20 cellular contexts compared by ENCODE assay signal in genomic region chr6:97765480-97765879, GRCh38.
DNase-seq lines count a peak whose midpoint lies in the region; ATAC-seq and TF ChIP-seq lines count a peak whose summit lies in the region.
"Had no signal": no experiment of that assay in that cellular context is flagged by ENCODE, and none has a peak within 500 bp of the region (broad histone marks: within the 10 kb centered on the region; RNA-seq: fewer than 3 reads in every experiment).

No MANE protein-coding gene starts in this region.

- 56% methylated on average over 1 of the region's 1 CpG for WGBS in esophagus muscularis mucosa

- H3K36me3 ChIP-seq in esophagus muscularis mucosa, result no peaks in the 10 kb centered on the region
- H3K36me3 ChIP-seq: colonic mucosa, vagina had no signal

- H3K9me3 ChIP-seq in esophagus muscularis mucosa, result no peaks in the 10 kb centered on the region
- H3K9me3 ChIP-seq: colonic mucosa, vagina had no signal

- TF ChIP-seq EP300 in esophagus muscularis mucosa (IDR thresholded peaks at IDR 0.05), result no peak

- no peaks in the 10 kb centered on the region for H3K4me1 ChIP-seq in esophagus muscularis mucosa
- H3K4me1 ChIP-seq: colonic mucosa, vagina had no signal

- DNase-seq in AG20443 (ENCODE audit: low spot score) (peak; percentile 45), NCI-H226 (peak; percentile 10), choroid plexus epithelial cell (ENCODE audit: low read depth) (peak; percentile 50), kidney glomerular epithelial cell (lab: John Stamatoyannopoulos, UW) (peak; percentile 21), NCI-H446 treated with DMSO at 0.1 percent for 48 hours (lab: John Stamatoyannopoulos, UW) (no peak), esophagus muscularis mucosa (ENCODE audit: extremely low spot score) (no peak), DMS79 (lab: John Stamatoyannopoulos, UW) (no peak)
- DNase-seq: activated CD4-positive, alpha-beta T cell treated with anti-CD3 and anti-CD28 coated beads, Interleukin-2, amount 50 U/mL, for 1 hour; activated gamma-delta T cell treated with Interleukin-2 at 50 U/mL for 16 hours; colonic mucosa; left cardiac atrium; mesendoderm; NCI-H1092 treated with DMSO at 0.1 percent for 48 hours; NCI-H2081 treated with DMSO at 0.1 percent for 48 hours; NCI-H524 treated with DMSO at 0.1 percent for 48 hours; Right ventricle myocardium superior; substantia nigra; T-helper 1 cell had no signal

- H3K27me3 ChIP-seq in esophagus muscularis mucosa, result no peaks in the 10 kb centered on the region
- H3K27me3 ChIP-seq: colonic mucosa, vagina had no signal

- H3K27ac ChIP-seq in esophagus muscularis mucosa (replicated peaks in 1 of 4), result no peak overlapping the region
- H3K27ac ChIP-seq: colonic mucosa, vagina had no signal

- TF ChIP-seq CTCF in choroid plexus epithelial cell (conservative IDR thresholded peaks at IDR 0.05; ENCODE audit: low read depth, low read length), result no peak
- no peak for TF ChIP-seq CTCF in esophagus muscularis mucosa (IDR thresholded peaks at IDR 0.05)

- intact Hi-C loops in esophagus muscularis mucosa (cut with DNase I), result no loop called here

- TF ChIP-seq POLR2A in esophagus muscularis mucosa (IDR thresholded peaks at IDR 0.05; ENCODE audit: low read depth), result no peak

- no peak for ATAC-seq in HG03571 (IDR thresholded peaks at IDR 0.05; ENCODE audit: unreplicated experiment)

- H3K4me3 ChIP-seq in choroid plexus epithelial cell (ENCODE audit: low read depth, low read length) (no peak overlapping the region), esophagus muscularis mucosa (no peak overlapping the region)
- H3K4me3 ChIP-seq: colonic mucosa, vagina had no signal

Comparison
In these comparisons a context has a peak if more than half of its experiments do, and no peak if none do; other contexts are left out.
1. DNase-seq: peak in AG20443 (single experiment), NCI-H226 (single experiment), choroid plexus epithelial cell (single experiment) and kidney glomerular epithelial cell (single experiment); none in NCI-H446 treated with DMSO at 0.1 percent for 48 hours (single experiment), esophagus muscularis mucosa (single experiment) and DMS79 (single experiment).